In the genomic region with DNA sequence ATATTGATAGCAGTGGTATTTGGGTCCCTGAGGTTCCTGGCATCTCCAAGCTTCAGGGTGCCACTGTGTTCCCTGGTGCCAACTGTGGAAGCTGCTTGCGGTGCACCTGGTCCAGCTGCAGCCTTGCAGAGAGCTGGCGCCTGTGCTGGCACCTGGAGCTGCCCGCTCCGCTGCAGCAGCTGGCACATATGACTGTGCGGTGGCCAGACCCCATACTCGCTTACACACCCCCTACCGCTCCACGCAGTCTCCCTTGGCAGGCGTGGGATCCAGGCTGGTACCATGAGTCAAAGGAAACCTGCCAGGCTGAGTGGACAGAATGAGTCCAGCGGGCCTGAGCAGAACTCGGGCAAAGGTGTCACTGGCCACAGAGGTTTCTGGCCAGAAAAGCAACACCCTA, we compare ENCODE assay signal across 20 cellular contexts.
A peak's percentile ranks its signal among the peaks of the same experiment; 100 is the strongest.
DNase-seq lines count a peak whose midpoint lies in the region; ATAC-seq, FAIRE-seq and TF ChIP-seq lines count a peak whose summit lies in the region.
"Had no signal": no experiment of that assay in that cellular context is flagged by ENCODE, and none has a peak within 500 bp of the region (broad histone marks: within the 10 kb centered on the region; RNA-seq: fewer than 3 reads in every experiment).

No MANE protein-coding gene starts in this region.

- no peaks in the 10 kb centered on the region for H3K9me3 Mint-ChIP-seq in immature natural killer cell

- no peaks in the 10 kb centered on the region for H4K20me1 ChIP-seq in BLaER1 treated with 17β-estradiol and CSF1 and Interleukin-3, amounts not matched to agents 10 nM and 100 nM
- no peaks in the 10 kb centered on the region for H4K20me1 ChIP-seq in OCI-LY3 (ENCODE audit: insufficient read depth, low read length)
- H4K20me1 ChIP-seq: BLaER1 had no signal

- FAIRE-seq in urothelium cell line (lab: Jason Lieb, UNC): peak; percentile 17
- FAIRE-seq: GM12878, GM19239 had no signal

- H3K27me3 ChIP-seq in BLaER1 treated with 17β-estradiol and CSF1 and Interleukin-3, amounts not matched to agents 10 nM and 100 nM: no peaks in the 10 kb centered on the region
- H3K27me3 ChIP-seq in OCI-LY3 (ENCODE audit: low read depth, low read length) (no peaks in the 10 kb centered on the region), gastroesophageal sphincter (no peaks in the 10 kb centered on the region)
- H3K27me3 ChIP-seq: BLaER1 had no signal

- H3K36me3 Mint-ChIP-seq in immature natural killer cell: peaks cover 0 to 3% (median 0%) of the 10 kb centered on the region in 3 donors

- H3K27ac ChIP-seq in BLaER1 treated with 17β-estradiol and CSF1 and Interleukin-3, amounts not matched to agents 10 nM and 100 nM: no peak overlapping the region
- H3K27ac ChIP-seq in OCI-LY3 (ENCODE audit: low read length): no peak overlapping the region
- H3K27ac ChIP-seq in gastroesophageal sphincter: no peak overlapping the region
- H3K27ac ChIP-seq: BLaER1, GM23248 had no signal

- H3K4me1 ChIP-seq in BLaER1 treated with 17β-estradiol and CSF1 and Interleukin-3, amounts not matched to agents 10 nM and 100 nM: peaks cover 0 to 20% (median 13%) of the 10 kb centered on the region in 10 experiments; a peak in 14 of 20 replicates
- peaks cover 45% of the 10 kb centered on the region for H3K4me1 ChIP-seq in OCI-LY3 (ENCODE audit: low read length)
- H3K4me1 ChIP-seq in gastroesophageal sphincter: no peaks in the 10 kb centered on the region

- peaks cover 7 to 11% (median 10%) of the 10 kb centered on the region in 11 experiments; a peak in 21 of 22 replicates for H3K9me3 ChIP-seq in BLaER1 treated with 17β-estradiol and CSF1 and Interleukin-3, amounts not matched to agents 10 nM and 100 nM (replicated peaks in 1 of 11)
- 0 out of 2 replicates have a peak, but pooled peaks cover 3% of the 10 kb centered on the region for H3K9me3 ChIP-seq in OCI-LY3 (ENCODE audit: insufficient read depth, low read length)
- no peaks in the 10 kb centered on the region for H3K9me3 ChIP-seq in gastroesophageal sphincter

- no peak overlapping the region for H3K27ac Mint-ChIP-seq in immature natural killer cell
- H3K27ac Mint-ChIP-seq: CD4-positive, alpha-beta memory T cell; H9 had no signal

- no peak overlapping the region for H3K9ac ChIP-seq in BLaER1 treated with 17β-estradiol and CSF1 and Interleukin-3, amounts not matched to agents 10 nM and 100 nM
- H3K9ac ChIP-seq in OCI-LY3 (ENCODE audit: low read length): no peak overlapping the region
- H3K9ac ChIP-seq: BLaER1, GM23248 had no signal

- no peak overlapping the region for H3K4me3 Mint-ChIP-seq in immature natural killer cell
- H3K4me3 Mint-ChIP-seq: CD14-positive monocyte; CD4-positive, alpha-beta memory T cell; H9 had no signal

- peaks cover 20 to 44% of the 10 kb centered on the region in 2 donors for H3K4me1 Mint-ChIP-seq in immature natural killer cell

- peak overlapping the region in 8 of 11 experiments; percentile 1 to 53 (median 34); a peak in 12 of 22 replicates for H3K4me2 ChIP-seq in BLaER1 treated with 17β-estradiol and CSF1 and Interleukin-3, amounts not matched to agents 10 nM and 100 nM
- peak overlapping the region; percentile 38 for H3K4me2 ChIP-seq in OCI-LY3 (ENCODE audit: low read length)
- H3K4me2 ChIP-seq: BLaER1 had no signal

- H3K79me2 ChIP-seq in OCI-LY3 (ENCODE audit: low read length): no peaks in the 10 kb centered on the region

- H3K4me3 ChIP-seq in BLaER1 treated with 17β-estradiol and CSF1 and Interleukin-3, amounts not matched to agents 10 nM and 100 nM: no peak overlapping the region
- H3K4me3 ChIP-seq in OCI-LY3 (ENCODE audit: low read length) (peak overlapping the region; percentile 18; the same call in 1 of the 2 replicates), gastroesophageal sphincter (no peak overlapping the region)
- H3K4me3 ChIP-seq: BLaER1, GM12878, GM23248 had no signal

- TF ChIP-seq CTCF in OCI-LY3 (IDR thresholded peaks at IDR 0.05; ENCODE audit: low read depth, low read length) (no peak), omental fat pad (IDR thresholded peaks at IDR 0.05) (no peak), gastroesophageal sphincter (IDR thresholded peaks at IDR 0.05) (no peak)

- DNase-seq in omental fat pad (ENCODE audit: low spot score): no peak
- DNase-seq in urothelium cell line (ENCODE audit: low spot score): no peak
- DNase-seq in immature natural killer cell: no peak
- DNase-seq: Calu3; CD4-positive, alpha-beta memory T cell; COR-L47; DMS53; DMS79 treated with DMSO at 0.1 percent for 48 hours; GDM1; H9 had no signal

- ATAC-seq in omental fat pad (ENCODE audit: low FRiP score) (peak; percentile 23), gastroesophageal sphincter (no peak), HG02588 (IDR thresholded peaks at IDR 0.05; ENCODE audit: unreplicated experiment) (no peak)
- ATAC-seq: HCT116 had no signal

- H3K27me3 Mint-ChIP-seq in immature natural killer cell (ENCODE audit: low read depth in 3 of 3): peaks cover 0 to 4% (median 2%) of the 10 kb centered on the region in 3 donors

- H3K36me3 ChIP-seq in BLaER1 treated with 17β-estradiol and CSF1 and Interleukin-3, amounts not matched to agents 10 nM and 100 nM: no peaks in the 10 kb centered on the region
- H3K36me3 ChIP-seq in OCI-LY3 (replicated peaks; ENCODE audit: low read depth, low read length) (no peaks in the 10 kb centered on the region), gastroesophageal sphincter (no peaks in the 10 kb centered on the region)
- H3K36me3 ChIP-seq: BLaER1 had no signal

- no peak for TF ChIP-seq EP300 in gastroesophageal sphincter (IDR thresholded peaks at IDR 0.05)

- TF ChIP-seq POLR2A in gastroesophageal sphincter (IDR thresholded peaks at IDR 0.05): no peak

- no peak overlapping the region for H2AFZ ChIP-seq in OCI-LY3 (ENCODE audit: low read depth, low read length)
- H2AFZ ChIP-seq: GM23248 had no signal

- 100% methylated on average over 2 of the region's 11 CpGs; no CpG with 5 or more reads in 1 of the 2 donors for WGBS in gastroesophageal sphincter (ENCODE audit: low coverage in 1 of 2), 2 donors
